In genomic region chr11:44243633-44244343, GRCh38 we compare ENCODE assay signal across 10 cellular contexts.
DNase-seq lines count a peak whose midpoint lies in the region; ATAC-seq and TF ChIP-seq lines count a peak whose summit lies in the region.
"Had no signal": no experiment of that assay in that cellular context is flagged by ENCODE, and none has a peak within 500 bp of the region (broad histone marks: within the 10 kb centered on the region; RNA-seq: fewer than 3 reads in every experiment).

No MANE protein-coding gene starts in this region.

- no peak overlapping the region for H2BK120ac ChIP-seq in H9 (ENCODE audit: low read depth, low read length, poor library complexity, severe bottlenecking)

- H2BK5ac ChIP-seq in H9 (ENCODE audit: insufficient read length, low read length), result no peak overlapping the region

- no peak overlapping the region for H3K27ac ChIP-seq in H9 (ENCODE audit: insufficient read length, low read depth, low read length)
- H3K27ac ChIP-seq: stomach had no signal

- no peak overlapping the region for H3K4me3 ChIP-seq in retinal pigment epithelial cell (ENCODE audit: low read length)
- H3K4me3 ChIP-seq: stomach had no signal

- intact Hi-C loops in left ventricle myocardium superior (cut with micrococcal nuclease) (no loop called here), sciatic nerve (cut with DNase I) (no loop called here)
- intact Hi-C loops in activated CD4-positive, alpha-beta memory T cell treated with anti-CD3 and anti-CD28 coated beads for 36 hours (cut with micrococcal nuclease), result no loop called here

- H3K23ac ChIP-seq in H9 (ENCODE audit: insufficient read length, low read depth, low read length), result no peak overlapping the region

- no peak overlapping the region for H4K5ac ChIP-seq in H9 (ENCODE audit: insufficient read length, low read depth, low read length)

- no peak overlapping the region for H3T11ph ChIP-seq in H9 (ENCODE audit: low read length)

- no peak overlapping the region for H4K8ac ChIP-seq in H9 (replicated peaks; ENCODE audit: insufficient read length, low read depth, low read length)

- no peak overlapping the region for H2AFZ ChIP-seq in H9 (ENCODE audit: low read length)

- peaks cover 11 to 23% (median 13%) of the 10 kb centered on the region in 3 experiments; a peak in 6 of 7 replicates for H3K36me3 Mint-ChIP-seq in H9 (ENCODE audit: insufficient read depth in 1 of 3, low read depth in 3 of 3)
- H3K36me3 Mint-ChIP-seq in activated CD8-positive, alpha-beta memory T cell treated with anti-CD3 and anti-CD28 coated beads, Interleukin-2, amount 10 ng/mL, durations not matched to agents 7 days and 5 days, result peaks cover 6% of the 10 kb centered on the region
- peaks cover 38% of the 10 kb centered on the region for H3K36me3 Mint-ChIP-seq in activated CD4-positive, alpha-beta memory T cell treated with anti-CD3 and anti-CD28 coated beads for 36 hours

- no peak overlapping the region for H3K4ac ChIP-seq in H9 (ENCODE audit: low read depth, low read length)

- H2AK5ac ChIP-seq in H9 (ENCODE audit: insufficient read length, low read length), result no peak overlapping the region

- H3K14ac ChIP-seq in H9 (ENCODE audit: insufficient read depth, low read length), result 0 out of 2 replicates have a peak overlapping the region, but pooled peaks have one; percentile 9

- no peaks in the 10 kb centered on the region for H3K79me2 ChIP-seq in H9 (ENCODE audit: insufficient read depth, low read length)

- no peak overlapping the region for H2BK15ac ChIP-seq in H9 (ENCODE audit: low read depth, low read length)

- H3K4me3 Mint-ChIP-seq in H9, result peak overlapping the region; percentile 36 to 52
- no peak overlapping the region for H3K4me3 Mint-ChIP-seq in activated CD8-positive, alpha-beta memory T cell treated with anti-CD3 and anti-CD28 coated beads, Interleukin-2, amount 10 ng/mL, durations not matched to agents 7 days and 5 days
- no peak overlapping the region for H3K4me3 Mint-ChIP-seq in activated CD4-positive, alpha-beta memory T cell treated with anti-CD3 and anti-CD28 coated beads for 36 hours

- H3K4me1 ChIP-seq in H9 (ENCODE audit: insufficient read depth, low read length), result peaks cover 13% of the 10 kb centered on the region; the same call in 1 of the 2 replicates

- no peak overlapping the region for H3K56ac ChIP-seq in H9 (ENCODE audit: insufficient read length, low read depth, low read length)

- no peak for TF ChIP-seq CTCF in H9 (conservative IDR thresholded peaks at IDR 0.05)
- TF ChIP-seq CTCF in retinal pigment epithelial cell (conservative IDR thresholded peaks at IDR 0.05; ENCODE audit: low read depth, low read length), result no peak

- peak overlapping the region; percentile 15 for H2BK20ac ChIP-seq in H9 (ENCODE audit: low read depth, low read length, poor library complexity, severe bottlenecking)

- peak overlapping the region; percentile 84 for H3K18ac ChIP-seq in H9 (ENCODE audit: insufficient read length, low read depth, low read length)

- POLR2A ChIA-PET in activated CD4-positive, alpha-beta memory T cell treated with anti-CD3 and anti-CD28 coated beads for 36 hours (lab: Charles Lee), result no interaction called here

- H3K27me3 ChIP-seq in H9 (ENCODE audit: insufficient read depth, low read length), result no peaks in the 10 kb centered on the region
- H3K27me3 ChIP-seq: stomach had no signal

- H3K9ac ChIP-seq in H9 (ENCODE audit: extremely low read depth, insufficient read length, low read length), result no peak overlapping the region

- no peaks in the 10 kb centered on the region for H3K9me3 Mint-ChIP-seq in H9
- no peaks in the 10 kb centered on the region for H3K9me3 Mint-ChIP-seq in activated CD8-positive, alpha-beta memory T cell treated with anti-CD3 and anti-CD28 coated beads, Interleukin-2, amount 10 ng/mL, durations not matched to agents 7 days and 5 days (ENCODE audit: low read depth)
- H3K9me3 Mint-ChIP-seq in activated CD4-positive, alpha-beta memory T cell treated with anti-CD3 and anti-CD28 coated beads for 36 hours, result no peaks in the 10 kb centered on the region

- peak overlapping the region; percentile 14 for H3K4me2 ChIP-seq in H9 (ENCODE audit: insufficient read depth, insufficient read length, low read length)

- H3K9me3 ChIP-seq in H9 (ENCODE audit: control insufficient read depth, low read depth, low read length), result no peaks in the 10 kb centered on the region
- H3K9me3 ChIP-seq: stomach had no signal

- peak overlapping the region; percentile 24 for H2BK12ac ChIP-seq in H9 (ENCODE audit: insufficient read length, low read depth, low read length)

- no peaks in the 10 kb centered on the region for H4K20me1 ChIP-seq in H9 (ENCODE audit: control insufficient read depth, insufficient read depth, insufficient read length)

- WGBS in H9 (ENCODE audit: extremely low coverage, insufficient read length, low lambda C conversion rate), result no CpG with 5 or more reads among the region's 6 CpGs

- H3K4me1 Mint-ChIP-seq in H9, result peaks cover 41 to 45% of the 10 kb centered on the region in 2 experiments
- H3K4me1 Mint-ChIP-seq in activated CD8-positive, alpha-beta memory T cell treated with anti-CD3 and anti-CD28 coated beads, Interleukin-2, amount 10 ng/mL, durations not matched to agents 7 days and 5 days, result no peaks in the 10 kb centered on the region
- H3K4me1 Mint-ChIP-seq in activated CD4-positive, alpha-beta memory T cell treated with anti-CD3 and anti-CD28 coated beads for 36 hours (ENCODE audit: low read depth), result no peaks in the 10 kb centered on the region

- H3K27ac Mint-ChIP-seq in H9, result peak overlapping the region; percentile 92 to 98 (median 94)
- H3K27ac Mint-ChIP-seq in activated CD8-positive, alpha-beta memory T cell treated with anti-CD3 and anti-CD28 coated beads, Interleukin-2, amount 10 ng/mL, durations not matched to agents 7 days and 5 days, result no peak overlapping the region
- no peak overlapping the region for H3K27ac Mint-ChIP-seq in activated CD4-positive, alpha-beta memory T cell treated with anti-CD3 and anti-CD28 coated beads for 36 hours

- CTCF ChIA-PET in activated CD8-positive, alpha-beta memory T cell treated with anti-CD3 and anti-CD28 coated beads, Interleukin-2, amount 10 ng/mL, durations not matched to agents 7 days and 5 days (lab: Charles Lee), result interaction anchor here (0.7 kb wide), 3 partner anchors 19 to 223 kb away, joined by 3 to 6 read pairs (median 4); no protein-coding TSS in a partner anchor
- CTCF ChIA-PET in activated CD4-positive, alpha-beta memory T cell treated with anti-CD3 and anti-CD28 coated beads for 36 hours (lab: Charles Lee), result no interaction called here

- no peaks in the 10 kb centered on the region for H3K27me3 Mint-ChIP-seq in H9 (ENCODE audit: low read depth)
- no peaks in the 10 kb centered on the region for H3K27me3 Mint-ChIP-seq in activated CD8-positive, alpha-beta memory T cell treated with anti-CD3 and anti-CD28 coated beads, Interleukin-2, amount 10 ng/mL, durations not matched to agents 7 days and 5 days
- no peaks in the 10 kb centered on the region for H3K27me3 Mint-ChIP-seq in activated CD4-positive, alpha-beta memory T cell treated with anti-CD3 and anti-CD28 coated beads for 36 hours

- ATAC-seq in left ventricle myocardium superior, result peak; percentile 26
- no peak for ATAC-seq in activated CD8-positive, alpha-beta memory T cell treated with anti-CD3 and anti-CD28 coated beads, Interleukin-2, amount 10 ng/mL, durations not matched to agents 7 days and 5 days
- ATAC-seq in sciatic nerve, result no peak

- DNase-seq in H9 (peak; percentile 73), SW 1271 (lab: John Stamatoyannopoulos, UW) (peak; percentile 16 to 24), left ventricle myocardium superior (no peak), retinal pigment epithelial cell (ENCODE audit: low read depth) (peak; percentile 74), sciatic nerve (ENCODE audit: low spot score) (no peak)
- DNase-seq in activated CD8-positive, alpha-beta memory T cell treated with anti-CD3 and anti-CD28 coated beads, Interleukin-2, amount 10 ng/mL, durations not matched to agents 7 days and 5 days, result no peak
- no peak for DNase-seq in activated CD4-positive, alpha-beta memory T cell treated with anti-CD3 and anti-CD28 coated beads for 36 hours
- DNase-seq: NCI-H526, stomach, T1000 had no signal

- H3K23me2 ChIP-seq in H9 (ENCODE audit: insufficient read length, low read depth, low read length, poor library complexity, severe bottlenecking), result no peaks in the 10 kb centered on the region

- no peaks in the 10 kb centered on the region for H3K79me1 ChIP-seq in H9 (ENCODE audit: insufficient read depth, low read depth, low read length, poor library complexity, severe bottlenecking)

- peak overlapping the region; percentile 0 for H4K91ac ChIP-seq in H9 (ENCODE audit: insufficient read length, low read depth, low read length)

Comparison
In these comparisons a context has a peak if more than half of its experiments do, and no peak if none do; other contexts are left out.
1. DNase-seq: peak in H9 (single experiment), SW 1271 (2 of 2) and retinal pigment epithelial cell (single experiment); none in left ventricle myocardium superior (single experiment), activated CD8-positive, alpha-beta memory T cell treated with anti-CD3 and anti-CD28 coated beads, Interleukin-2, amount 10 ng/mL, durations not matched to agents 7 days and 5 days (single experiment), sciatic nerve (single experiment) and activated CD4-positive, alpha-beta memory T cell treated with anti-CD3 and anti-CD28 coated beads for 36 hours (single experiment).
2. H3K27ac Mint-ChIP-seq: peak in H9 (3 of 3); none in activated CD8-positive, alpha-beta memory T cell treated with anti-CD3 and anti-CD28 coated beads, Interleukin-2, amount 10 ng/mL, durations not matched to agents 7 days and 5 days (single experiment) and activated CD4-positive, alpha-beta memory T cell treated with anti-CD3 and anti-CD28 coated beads for 36 hours (single experiment).
3. H3K4me3 Mint-ChIP-seq: peak in H9 (2 of 2); none in activated CD8-positive, alpha-beta memory T cell treated with anti-CD3 and anti-CD28 coated beads, Interleukin-2, amount 10 ng/mL, durations not matched to agents 7 days and 5 days (single experiment) and activated CD4-positive, alpha-beta memory T cell treated with anti-CD3 and anti-CD28 coated beads for 36 hours (single experiment).